ENCODE assay signal across 16 cellular contexts in the genomic region with DNA sequence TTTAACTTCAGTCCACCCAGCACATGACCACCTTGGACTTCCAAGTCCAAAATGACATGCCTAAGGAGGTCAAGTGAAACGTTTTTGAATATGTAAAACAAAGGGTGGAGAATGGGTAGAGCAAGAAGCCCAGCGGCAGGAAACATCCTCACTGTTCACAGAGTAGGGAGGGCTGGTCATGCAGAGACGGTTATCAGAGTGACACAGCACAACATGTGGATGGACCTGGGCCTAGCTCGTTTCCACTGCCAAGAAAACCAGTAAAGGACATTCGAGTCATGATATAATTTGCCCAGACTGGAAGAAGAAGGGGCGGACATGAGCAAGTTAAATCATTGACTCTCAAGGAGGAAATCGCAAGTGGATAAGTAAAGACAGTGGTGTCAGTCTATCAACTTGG.
DNase-seq lines count a peak whose midpoint lies in the region; ATAC-seq, FAIRE-seq and TF ChIP-seq lines count a peak whose summit lies in the region.
"Had no signal": no experiment of that assay in that cellular context is flagged by ENCODE, and none has a peak within 500 bp of the region (broad histone marks: within the 10 kb centered on the region; RNA-seq: fewer than 3 reads in every experiment).

No MANE protein-coding gene starts in this region.

- H3K36me3 ChIP-seq in Karpas-422 (ENCODE audit: insufficient read depth, low read length), result peaks cover 10% of the 10 kb centered on the region
- H3K36me3 ChIP-seq in K562 (ENCODE audit: control insufficient read depth, insufficient read depth, low read length), result no peaks in the 10 kb centered on the region
- H3K36me3 ChIP-seq in heart right ventricle, result peaks cover 0 to 87% (median 21%) of the 10 kb centered on the region in 9 donors
- H3K36me3 ChIP-seq in stomach smooth muscle (ENCODE audit: control insufficient read depth in 2 of 2, insufficient read depth in 2 of 2, low read length in 2 of 2), result peaks cover 36 to 49% of the 10 kb centered on the region in 2 donors
- peaks cover 0 to 3% of the 10 kb centered on the region in 2 donors for H3K36me3 ChIP-seq in prostate gland

- peaks cover 4% of the 10 kb centered on the region; the same call in 1 of the 2 replicates for H3K79me2 ChIP-seq in Karpas-422 (ENCODE audit: low read length)
- H3K79me2 ChIP-seq in K562 (ENCODE audit: control insufficient read depth, insufficient read depth, low read length), result no peaks in the 10 kb centered on the region

- POLR2A ChIA-PET in K562 (lab: Yijun Ruan, JAX), result interaction anchor here (0.5 to 1.9 kb wide), 3 partner anchors 10 to 158 kb away, joined by 3 to 6 read pairs (median 4); no protein-coding TSS in a partner anchor

- intact Hi-C loops in K562 (cut with micrococcal nuclease) (no loop called here), heart right ventricle (cut with DNase I) (loop anchor here in 4 of 10 donors (5.0 to 10.0 kb wide), 3 partner anchors 41 to 93 kb away; partner anchors contain the start of gene LRIG1 (in 1 of the 4)), prostate gland (cut with DNase I) (no loop called here)

- H3K4me2 ChIP-seq in Karpas-422 (ENCODE audit: low read depth, low read length, poor library complexity, severe bottlenecking) (peak overlapping the region; percentile 75), K562 (ENCODE audit: insufficient read depth, low read length) (peak overlapping the region; percentile 25; the same call in 1 of the 2 replicates)

- H3K9ac ChIP-seq in Karpas-422 (ENCODE audit: low read length) (peak overlapping the region; percentile 72), K562 (ENCODE audit: insufficient read depth in 1 of 2, low read depth in 2 of 2, low read length in 2 of 2) (no peak overlapping the region), stomach smooth muscle (ENCODE audit: low read length in 2 of 2) (no peak overlapping the region)

- TF ChIP-seq CTCF in K562 (IDR thresholded peaks at IDR 0.05 in 2 of 3, conservative IDR thresholded peaks at IDR 0.05 in 1 of 3; ENCODE audit: insufficient read depth in 2 of 3, low read depth in 1 of 3, low read length in 3 of 3), result no peak
- TF ChIP-seq CTCF in heart right ventricle (IDR thresholded peaks at IDR 0.05), result no peak
- TF ChIP-seq CTCF in prostate gland (IDR thresholded peaks at IDR 0.05), result no peak

- H3K4me1 ChIP-seq in Karpas-422 (ENCODE audit: low read length) (peaks cover 92% of the 10 kb centered on the region), K562 (replicated peaks in 1 of 2; ENCODE audit: control insufficient read depth in 2 of 2, insufficient read depth in 2 of 2, low read length in 2 of 2) (peaks cover 0 to 11% of the 10 kb centered on the region in 2 experiments; a peak in 2 of 5 replicates), heart right ventricle (peaks cover 14 to 93% (median 57%) of the 10 kb centered on the region in 9 donors), stomach smooth muscle (ENCODE audit: control insufficient read depth, insufficient read depth, low read length) (peaks cover 92% of the 10 kb centered on the region), prostate gland (replicated peaks) (peaks cover 14% of the 10 kb centered on the region)

- peak; percentile 88 for FAIRE-seq in K562 (lab: Jason Lieb, UNC)
- FAIRE-seq: GM19239, kidney had no signal

- H3K4me3 ChIP-seq in Karpas-422 (ENCODE audit: low read length) (peak overlapping the region; percentile 52), K562 (no peak overlapping the region), heart right ventricle (no peak overlapping the region), stomach smooth muscle (ENCODE audit: low read length in 2 of 2) (no peak overlapping the region), prostate gland (no peak overlapping the region)
- H3K4me3 ChIP-seq: tibial nerve had no signal

- H4K20me1 ChIP-seq in Karpas-422 (ENCODE audit: insufficient read depth, low read depth, low read length) (no peaks in the 10 kb centered on the region), K562 (replicated peaks; ENCODE audit: control insufficient read depth, insufficient read depth, low read length) (no peaks in the 10 kb centered on the region)

- H3K9me3 ChIP-seq in Karpas-422 (ENCODE audit: low read length) (no peaks in the 10 kb centered on the region), K562 (replicated peaks; ENCODE audit: control insufficient read depth, insufficient read depth, low read depth, low read length) (no peaks in the 10 kb centered on the region), heart right ventricle (no peaks in the 10 kb centered on the region), stomach smooth muscle (ENCODE audit: control insufficient read depth in 2 of 2, low read length in 2 of 2) (no peaks in the 10 kb centered on the region), prostate gland (no peaks in the 10 kb centered on the region)
- H3K9me3 ChIP-seq: tibial nerve had no signal

- 0 out of 2 replicates have a peak, but pooled peaks have one; percentile 26 for TF ChIP-seq EP300 in K562 (IDR thresholded peaks at IDR 0.05; ENCODE audit: low read length)

- no peak for TF ChIP-seq RAD21 in K562 (CRISPR knock-in tag; conservative IDR thresholded peaks at IDR 0.05 in 1 of 2, IDR thresholded peaks at IDR 0.05 in 1 of 2)

- ATAC-seq in K562 (peak; percentile 93), heart right ventricle (peak; percentile 46 to 68 (median 54))

- CTCF ChIA-PET in K562 (lab: Yijun Ruan, JAX; ENCODE audit: low intra/inter-chr PET ratio), result no interaction called here

- H3K9me1 ChIP-seq in K562 (ENCODE audit: control insufficient read depth, insufficient read depth, low read length), result no peaks in the 10 kb centered on the region

- TF ChIP-seq POLR2A in K562 (conservative IDR thresholded peaks at IDR 0.05), result no peak
- TF ChIP-seq POLR2A in prostate gland (IDR thresholded peaks at IDR 0.05), result no peak

- BruUV-seq in K562 (replicated peaks; lab: Mats Ljungman, UMichigan), result no TSS peak

- peak; percentile 89 for DNase-seq in Karpas-422
- DNase-seq in K562 (ENCODE audit: extremely low read depth in 1 of 4, low spot score in 3 of 4), result peak; percentile 24 to 67 (median 40)
- DNase-seq in heart right ventricle, result no peak
- no peak for DNase-seq in prostate gland (ENCODE audit: low spot score)
- no peak for DNase-seq in activated CD4-positive, alpha-beta T cell treated with anti-CD3 and anti-CD28 coated beads for 4 hours
- DNase-seq in stimulated activated CD4-positive, alpha-beta T cell treated with anti-CD3 and anti-CD28 coated beads, Interleukin-4, amount 100 ng/mL, for 1 hour, result no peak
- DNase-seq: activated CD4-positive, alpha-beta T cell treated with anti-CD3 and anti-CD28 coated beads, Interleukin-2, amount 50 U/mL, for 4 hours; activated effector memory CD4-positive, alpha-beta T cell treated with Interleukin-2 at 50 U/mL for 16 hours; CD8-positive, alpha-beta memory T cell; glutamatergic neuron; kidney; NCI-H82; T-helper 9 cell had no signal

- in situ Hi-C loops in K562 (cut with MboI), result no loop called here

- WGBS in K562 (ENCODE audit: insufficient coverage, low coverage, missing lambda C conversion rate), result 3% methylated on average over 7 of the region's 7 CpGs
- WGBS in heart right ventricle, 2 donors, result 31 to 37% methylated on average over 7 of the region's 7 CpGs
- WGBS in prostate gland, result 59% methylated on average over 7 of the region's 7 CpGs

- no peaks in the 10 kb centered on the region for H3K9me2 ChIP-seq in Karpas-422 (replicated peaks; ENCODE audit: insufficient read depth, low read length)

- H2AFZ ChIP-seq in Karpas-422 (ENCODE audit: low read length) (no peak overlapping the region), K562 (ENCODE audit: low read depth, low read length) (peak overlapping the region; percentile 77)

- H3K27ac ChIP-seq in Karpas-422 (ENCODE audit: low read length) (peak overlapping the region; percentile 97), K562 (ENCODE audit: extremely low read depth, low read depth, low read length) (peak overlapping the region; percentile 65; the same call in 2 of the 3 replicates), heart right ventricle (peak overlapping the region; percentile 36 to 79 (median 54)), stomach smooth muscle (ENCODE audit: low read length) (peak overlapping the region; percentile 25), prostate gland (no peak overlapping the region)
- H3K27ac ChIP-seq: tibial nerve had no signal

- H3K27me3 ChIP-seq in Karpas-422 (ENCODE audit: low read length) (no peaks in the 10 kb centered on the region), K562 (ENCODE audit: control insufficient read depth in 2 of 2, insufficient read depth in 2 of 2, low read length in 2 of 2) (peaks cover 0 to 6% of the 10 kb centered on the region in 2 experiments; a peak in 2 of 5 replicates), heart right ventricle (no peaks in the 10 kb centered on the region), stomach smooth muscle (ENCODE audit: control insufficient read depth in 1 of 2, insufficient read depth in 2 of 2, low read length in 2 of 2) (no peaks in the 10 kb centered on the region), prostate gland (replicated peaks; ENCODE audit: insufficient read depth) (no peaks in the 10 kb centered on the region)
- H3K27me3 ChIP-seq: tibial nerve had no signal

TF ChIP-seq in K562, 482 proteins besides CTCF, POLR2A, EP300 and RAD21 (continues in another document):
- TF ChIP-seq STAT5A (IDR thresholded peaks at IDR 0.05; ENCODE audit: borderline replicate concordance, low read length) (no peak), HNRNPL (IDR thresholded peaks at IDR 0.05; ENCODE audit: low read depth, low read length) (no peak), ZNF408 (CRISPR knock-in tag; IDR thresholded peaks at IDR 0.05; ENCODE audit: low read depth) (no peak), L3MBTL2 (IDR thresholded peaks at IDR 0.05) (peak; percentile 82), ZBTB26 (CRISPR knock-in tag; IDR thresholded peaks at IDR 0.05) (no peak), ZNF174 (CRISPR knock-in tag; IDR thresholded peaks at IDR 0.05) (no peak)

Comparison
In these comparisons a context has a peak if more than half of its experiments do, and no peak if none do; other contexts are left out.
1. DNase-seq: peak in Karpas-422 (single experiment) and K562 (4 of 4); none in heart right ventricle (0 of 2), prostate gland (single experiment), activated CD4-positive, alpha-beta T cell treated with anti-CD3 and anti-CD28 coated beads for 4 hours (0 of 2) and stimulated activated CD4-positive, alpha-beta T cell treated with anti-CD3 and anti-CD28 coated beads, Interleukin-4, amount 100 ng/mL, for 1 hour (single experiment).
2. H3K27ac ChIP-seq: peak in Karpas-422 (single experiment), K562 (single experiment), heart right ventricle (10 of 10) and stomach smooth muscle (single experiment); none in prostate gland (0 of 2).